8 cellular contexts compared by ENCODE assay signal in genomic region chr3:61381745-61382392, GRCh38.
A peak's percentile ranks its signal among the peaks of the same experiment; 100 is the strongest.
DNase-seq lines count a peak whose midpoint lies in the region; ATAC-seq and TF ChIP-seq lines count a peak whose summit lies in the region.

No MANE protein-coding gene starts in this region.

- H3K9me3 Mint-ChIP-seq in brain, result peaks cover 2 to 16% (median 13%) of the 10 kb centered on the region in 5 experiments

- DNase-seq in AG08395 (ENCODE audit: low spot score) (peak; percentile 45), NCI-H2107 (lab: John Stamatoyannopoulos, UW) (peak; percentile 1), kidney glomerular epithelial cell (lab: John Stamatoyannopoulos, UW) (peak; percentile 72), uterus (no peak), HPDE6-E6E7 (ENCODE audit: extremely low spot score) (no peak)

- H3K4me3 ChIP-seq in uterus, result no peak overlapping the region

- TF ChIP-seq CTCF in GM12873 (IDR thresholded peaks at IDR 0.05; ENCODE audit: insufficient read depth, low read depth, low read length, missing control alignments) (peak; percentile 57), brain (conservative IDR thresholded peaks at IDR 0.05) (peak; percentile 49), uterus (IDR thresholded peaks at IDR 0.05) (peak; percentile 51 to 64 (median 54))

- H3K4me1 Mint-ChIP-seq in brain, result no peaks in the 10 kb centered on the region

- H3K27ac Mint-ChIP-seq in brain, result peak overlapping the region in 1 of 5 experiments; percentile 51

- H3K27me3 ChIP-seq in uterus, result no peaks in the 10 kb centered on the region

- no peaks in the 10 kb centered on the region for H3K9me3 ChIP-seq in uterus

- no peak overlapping the region for H3K4me3 Mint-ChIP-seq in brain

- H3K36me3 ChIP-seq in uterus, result no peaks in the 10 kb centered on the region

- peaks cover 9% of the 10 kb centered on the region for H3K27me3 Mint-ChIP-seq in brain

- H3K36me3 Mint-ChIP-seq in brain, result no peaks in the 10 kb centered on the region

- ATAC-seq in HG02571 (IDR thresholded peaks at IDR 0.05; ENCODE audit: unreplicated experiment), result peak; percentile 88

- H3K27ac ChIP-seq in uterus, result no peak overlapping the region

- no peak for TF ChIP-seq POLR2A in uterus (IDR thresholded peaks at IDR 0.05)

- H3K4me1 ChIP-seq in uterus, result no peaks in the 10 kb centered on the region

- intact Hi-C loops in uterus (cut with DNase I; ENCODE audit: low total_unique reads), result no loop called here

Comparison
In these comparisons a context has a peak if more than half of its experiments do, and no peak if none do; other contexts are left out.
1. DNase-seq: peak in AG08395 (single experiment), NCI-H2107 (single experiment) and kidney glomerular epithelial cell (single experiment); none in uterus (0 of 2) and HPDE6-E6E7 (single experiment).
2. Peak in every context shown above with its lines, with median percentiles within 50 percentile points of each other: CTCF ChIP-seq.